Comparison of ENCODE assay signal across 11 cellular contexts in genomic region chr4:113411496-113411938, GRCh38.
A peak's percentile ranks its signal among the peaks of the same experiment; 100 is the strongest.
DNase-seq lines count a peak whose midpoint lies in the region; ATAC-seq and TF ChIP-seq lines count a peak whose summit lies in the region.
"Had no signal": no experiment of that assay in that cellular context is flagged by ENCODE, and none has a peak within 500 bp of the region (broad histone marks: within the 10 kb centered on the region; RNA-seq: fewer than 3 reads in every experiment).

No MANE protein-coding gene starts in this region.

- H3K27ac ChIP-seq in lung (ENCODE audit: low read depth in 1 of 2, low read length in 1 of 2), result no peak overlapping the region

- peak; percentile 35 for DNase-seq in BJ (ENCODE audit: low read depth)
- DNase-seq in HT1080 (ENCODE audit: low read depth), result peak; percentile 59
- peak; percentile 83 to 91 for DNase-seq in cardiac fibroblast (ENCODE audit: low read depth in 2 of 2)
- DNase-seq in lung (ENCODE audit: low spot score), result peak; percentile 64
- no peak for DNase-seq in HuH-7.5 (ENCODE audit: low spot score)
- no peak for DNase-seq in T-cell
- DNase-seq in NOMO-1 treated with dmso at 0.1 percent for 144 hours (lab: John Stamatoyannopoulos, UW; ENCODE audit: unreplicated experiment), result no peak
- DNase-seq: activated naive CD4-positive, alpha-beta T cell treated with anti-CD3 and anti-CD28 coated beads, Interleukin-2, amount 50 U/mL, for 16 hours; erythroblast; naive thymus-derived CD8-positive, alpha-beta T cell had no signal

- no peaks in the 10 kb centered on the region for H3K27me3 ChIP-seq in BJ (ENCODE audit: control insufficient read depth, insufficient read depth, low read length)
- no peaks in the 10 kb centered on the region for H3K27me3 ChIP-seq in lung (ENCODE audit: control insufficient read depth, insufficient read depth)

- POLR2A ChIA-PET in BJ (lab: Charles Lee), result no interaction called here
- POLR2A ChIA-PET in T-cell (lab: Charles Lee), result no interaction called here

- H3K4me1 ChIP-seq in lung (ENCODE audit: control insufficient read depth in 2 of 2, insufficient read depth in 2 of 2, low read length in 2 of 2), result peaks cover 1 to 2% of the 10 kb centered on the region in 2 donors

- peaks cover 0 to 4% (median 2%) of the 10 kb centered on the region in 3 donors for H3K4me1 Mint-ChIP-seq in T-cell
- H3K4me1 Mint-ChIP-seq: naive thymus-derived CD8-positive, alpha-beta T cell had no signal

- peaks cover 0 to 5% of the 10 kb centered on the region in 2 donors for H3K9me3 ChIP-seq in lung (ENCODE audit: control insufficient read depth in 2 of 2, insufficient read depth in 1 of 2, low read length in 1 of 2)

- no peaks in the 10 kb centered on the region for H3K9me3 Mint-ChIP-seq in T-cell

- TF ChIP-seq CTCF in BJ (IDR thresholded peaks at IDR 0.05; ENCODE audit: insufficient read depth, low read depth, low read length), result no peak; the same call in 1 of the 2 replicates
- peak; percentile 36 for TF ChIP-seq CTCF in cardiac fibroblast (IDR thresholded peaks at IDR 0.05; ENCODE audit: low read depth, low read length)
- no peak for TF ChIP-seq CTCF in lung (IDR thresholded peaks at IDR 0.05; ENCODE audit: control extremely low read depth, extremely low read depth)

- H3K27ac Mint-ChIP-seq in T-cell, result no peak overlapping the region
- H3K27ac Mint-ChIP-seq: naive thymus-derived CD8-positive, alpha-beta T cell had no signal

- peaks cover 4 to 12% of the 10 kb centered on the region in 2 donors for H3K27me3 Mint-ChIP-seq in T-cell

- no peak overlapping the region for H3K4me3 Mint-ChIP-seq in T-cell
- H3K4me3 Mint-ChIP-seq: naive thymus-derived CD8-positive, alpha-beta T cell had no signal

- 37 to 50% methylated on average over 4 of the region's 4 CpGs for WGBS in lung, 2 donors

- ATAC-seq in lung (ENCODE audit: insufficient read depth, low FRiP score), result peak; percentile 83
- no peak for ATAC-seq in T-cell (replicated peaks in 1 of 4)
- ATAC-seq in GM18511 (IDR thresholded peaks at IDR 0.05; ENCODE audit: unreplicated experiment), result no peak
- ATAC-seq: naive thymus-derived CD8-positive, alpha-beta T cell had no signal

- H3K4me3 ChIP-seq in BJ (ENCODE audit: low read depth, low read length) (no peak overlapping the region), cardiac fibroblast (replicated peaks in 1 of 2; ENCODE audit: low read depth in 2 of 2, low read length in 2 of 2) (no peak overlapping the region), lung (no peak overlapping the region)

- H3K36me3 Mint-ChIP-seq in T-cell, result no peaks in the 10 kb centered on the region

- H3K36me3 ChIP-seq in BJ (ENCODE audit: control insufficient read depth, insufficient read depth, low read length) (no peaks in the 10 kb centered on the region), lung (ENCODE audit: control insufficient read depth in 2 of 2, insufficient read depth in 2 of 2, low read length in 2 of 2) (no peaks in the 10 kb centered on the region)

- CTCF ChIA-PET in BJ (lab: Yijun Ruan, JAX) (interaction anchor here (0.6 to 1.1 kb wide), 2 partner anchors 17 to 973 kb away, joined by 3 read pairs; no protein-coding TSS in a partner anchor), T-cell (lab: Charles Lee) (no interaction called here)

Comparison
In these comparisons a context has a peak if more than half of its experiments do, and no peak if none do; other contexts are left out.
1. DNase-seq: peak in BJ (single experiment), HT1080 (single experiment), cardiac fibroblast (2 of 2) and lung (single experiment); none in HuH-7.5 (single experiment), T-cell (0 of 34) and NOMO-1 treated with dmso at 0.1 percent for 144 hours (single experiment).